ENCODE assay signal across 33 cellular contexts in the genomic region with DNA sequence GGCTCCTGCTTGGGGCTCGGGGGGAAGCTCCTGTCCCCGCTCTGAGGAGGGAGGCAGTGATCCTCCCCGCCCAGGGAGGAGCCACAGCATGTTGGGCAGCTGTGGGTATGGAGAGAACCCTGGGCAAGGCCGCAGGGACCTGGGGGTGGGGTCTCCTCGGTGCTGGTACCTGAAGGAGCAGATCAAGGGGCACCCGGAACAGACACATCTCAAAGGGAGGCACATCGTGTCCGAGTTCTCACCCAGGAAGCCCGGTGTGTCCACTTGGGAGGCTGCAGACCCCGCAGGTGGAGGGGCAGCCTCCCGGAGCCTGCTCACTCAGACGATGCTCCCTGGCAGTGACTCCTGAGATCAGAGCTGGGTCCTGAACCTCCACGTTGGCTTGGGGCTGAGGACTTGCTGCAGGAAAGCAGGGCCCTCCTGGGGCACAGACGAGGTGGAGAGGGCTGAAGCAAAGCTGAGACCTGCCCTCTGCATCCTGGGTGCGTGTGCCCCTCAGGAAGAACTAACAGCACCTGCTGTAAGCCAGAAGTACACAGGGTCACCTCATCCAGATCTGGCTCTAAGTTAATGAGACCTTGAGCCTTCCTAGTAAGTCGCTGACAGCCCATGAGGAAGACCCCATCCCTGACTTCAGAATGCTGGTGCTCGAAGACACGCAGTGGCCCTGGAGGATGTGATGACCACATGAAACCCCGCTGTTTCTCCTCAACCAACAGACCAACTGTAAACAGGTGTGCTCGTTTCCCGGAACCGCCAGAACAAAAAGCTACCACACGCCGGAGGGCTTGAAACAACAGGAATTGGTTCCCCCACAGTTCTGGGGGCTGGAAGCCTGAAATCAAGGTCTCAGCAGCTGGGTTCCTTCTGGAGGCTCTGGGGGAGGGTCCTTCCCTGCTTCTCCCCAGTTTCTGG. TPM values are rescaled to one million over a fixed set of nuclear protein-coding genes. Genes with fewer than 3 reads are reported as not detected.
A peak's percentile ranks its signal among the peaks of the same experiment; 100 is the strongest.
DNase-seq lines count a peak whose midpoint lies in the region; ATAC-seq and TF ChIP-seq lines count a peak whose summit lies in the region.
"Had no signal": no experiment of that assay in that cellular context is flagged by ENCODE, and none has a peak within 500 bp of the region (broad histone marks: within the 10 kb centered on the region; RNA-seq: fewer than 3 reads in every experiment).

No MANE protein-coding gene starts in this region.

- H3K9me3 Mint-ChIP-seq in CD8-positive, alpha-beta T cell = peaks cover 7% of the 10 kb centered on the region
- peaks cover 7% of the 10 kb centered on the region for H3K9me3 Mint-ChIP-seq in chondrocyte (ENCODE audit: low read depth)
- H3K9me3 Mint-ChIP-seq in activated CD4-positive, alpha-beta memory T cell treated with anti-CD3 and anti-CD28 coated beads, Interleukin-2, amount 10 ng/mL, durations not matched to agents 7 days and 5 days = peaks cover 7% of the 10 kb centered on the region

- ATAC-seq in CD8-positive, alpha-beta T cell = no peak
- ATAC-seq: activated CD8-positive, alpha-beta memory T cell treated with anti-CD3 and anti-CD28 coated beads, Interleukin-2, amount 10 ng/mL, durations not matched to agents 7 days and 5 days; esophagus mucosa; GM12878; HepG2 had no signal

- H3K27ac Mint-ChIP-seq in CD8-positive, alpha-beta T cell = no peak overlapping the region
- no peak overlapping the region for H3K27ac Mint-ChIP-seq in chondrocyte (ENCODE audit: unreplicated experiment)
- no peak overlapping the region for H3K27ac Mint-ChIP-seq in activated CD4-positive, alpha-beta memory T cell treated with anti-CD3 and anti-CD28 coated beads, Interleukin-2, amount 10 ng/mL, durations not matched to agents 7 days and 5 days
- H3K27ac Mint-ChIP-seq: activated CD4-positive, alpha-beta T cell treated with anti-CD3 and anti-CD28 coated beads, Interleukin-2, amount 10 ng/mL, durations not matched to agents 7 days and 5 days; activated CD8-positive, alpha-beta memory T cell treated with anti-CD3 and anti-CD28 coated beads, Interleukin-2, amount 10 ng/mL, durations not matched to agents 7 days and 5 days; activated naive CD4-positive, alpha-beta T cell treated with anti-CD3 and anti-CD28 coated beads for 36 hours; activated T-cell treated with anti-CD3 and anti-CD28 coated beads, Interleukin-2, amount 50 U/mL, for 72 hours; CD14-positive monocyte; endodermal cell had no signal

- CTCF ChIA-PET in CD8-positive, alpha-beta T cell (lab: Charles Lee) = no interaction called here
- CTCF ChIA-PET in activated CD4-positive, alpha-beta memory T cell treated with anti-CD3 and anti-CD28 coated beads, Interleukin-2, amount 10 ng/mL, durations not matched to agents 7 days and 5 days (lab: Charles Lee) = no interaction called here

- no peak overlapping the region for H3K27ac ChIP-seq in CD8-positive, alpha-beta T cell (ENCODE audit: low read depth, low read length)

- H3K4me1 ChIP-seq in CD8-positive, alpha-beta T cell (ENCODE audit: insufficient read depth, low read length) = peaks cover 42% of the 10 kb centered on the region

- H3K27me3 ChIP-seq in CD8-positive, alpha-beta T cell (ENCODE audit: insufficient read depth, low read length) = no peaks in the 10 kb centered on the region
- H3K27me3 ChIP-seq: heart left ventricle had no signal

- H3K36me3 ChIP-seq in CD8-positive, alpha-beta T cell (ENCODE audit: insufficient read depth, low read length) = no peaks in the 10 kb centered on the region
- H3K36me3 ChIP-seq: heart left ventricle, stomach had no signal

- no peak for TF ChIP-seq CTCF in CD8-positive, alpha-beta T cell (IDR thresholded peaks at IDR 0.05)
- TF ChIP-seq CTCF in chondrocyte (IDR thresholded peaks at IDR 0.05) = no peak
- no peak for TF ChIP-seq CTCF in GM20000 (IDR thresholded peaks at IDR 0.05; ENCODE audit: extremely low read depth, missing control alignments)

- H3K27me3 Mint-ChIP-seq in CD8-positive, alpha-beta T cell (ENCODE audit: low read depth) = peaks cover 6% of the 10 kb centered on the region
- H3K27me3 Mint-ChIP-seq in chondrocyte (ENCODE audit: low read depth) = no peaks in the 10 kb centered on the region
- H3K27me3 Mint-ChIP-seq in activated CD4-positive, alpha-beta memory T cell treated with anti-CD3 and anti-CD28 coated beads, Interleukin-2, amount 10 ng/mL, durations not matched to agents 7 days and 5 days = peaks cover 27% of the 10 kb centered on the region

- intact Hi-C loops in CD8-positive, alpha-beta T cell (cut with DNase I, micrococcal nuclease) = no loop called here
- intact Hi-C loops in posterior vena cava (cut with DNase I) = no loop called here

- POLR2A ChIA-PET in CD8-positive, alpha-beta T cell (lab: Charles Lee) = no interaction called here
- POLR2A ChIA-PET in activated CD4-positive, alpha-beta memory T cell treated with anti-CD3 and anti-CD28 coated beads, Interleukin-2, amount 10 ng/mL, durations not matched to agents 7 days and 5 days (lab: Charles Lee) = no interaction called here

- peak overlapping the region; percentile 33 for H3K4me3 Mint-ChIP-seq in CD8-positive, alpha-beta T cell
- no peak overlapping the region for H3K4me3 Mint-ChIP-seq in chondrocyte (ENCODE audit: unreplicated experiment)
- H3K4me3 Mint-ChIP-seq in activated CD4-positive, alpha-beta memory T cell treated with anti-CD3 and anti-CD28 coated beads, Interleukin-2, amount 10 ng/mL, durations not matched to agents 7 days and 5 days = no peak overlapping the region
- H3K4me3 Mint-ChIP-seq: activated CD4-positive, alpha-beta T cell treated with anti-CD3 and anti-CD28 coated beads, Interleukin-2, amount 10 ng/mL, durations not matched to agents 7 days and 5 days; activated CD8-positive, alpha-beta memory T cell treated with anti-CD3 and anti-CD28 coated beads, Interleukin-2, amount 10 ng/mL, durations not matched to agents 7 days and 5 days; CD14-positive monocyte; endodermal cell had no signal

- H3K36me3 Mint-ChIP-seq in CD8-positive, alpha-beta T cell = peaks cover 1% of the 10 kb centered on the region
- peaks cover 4% of the 10 kb centered on the region for H3K36me3 Mint-ChIP-seq in chondrocyte (ENCODE audit: low read depth)
- H3K36me3 Mint-ChIP-seq in activated CD4-positive, alpha-beta memory T cell treated with anti-CD3 and anti-CD28 coated beads, Interleukin-2, amount 10 ng/mL, durations not matched to agents 7 days and 5 days (ENCODE audit: low read depth) = no peaks in the 10 kb centered on the region
- H3K36me3 Mint-ChIP-seq: activated CD8-positive, alpha-beta memory T cell treated with anti-CD3 and anti-CD28 coated beads, Interleukin-2, amount 10 ng/mL, durations not matched to agents 7 days and 5 days; CD14-positive monocyte had no signal

- H3K4me1 Mint-ChIP-seq in CD8-positive, alpha-beta T cell (ENCODE audit: low read depth) = peaks cover 25% of the 10 kb centered on the region
- H3K4me1 Mint-ChIP-seq in chondrocyte (ENCODE audit: low read depth) = peaks cover 15% of the 10 kb centered on the region
- H3K4me1 Mint-ChIP-seq in activated CD4-positive, alpha-beta memory T cell treated with anti-CD3 and anti-CD28 coated beads, Interleukin-2, amount 10 ng/mL, durations not matched to agents 7 days and 5 days = peaks cover 6% of the 10 kb centered on the region

- DNase-seq in 8988T (peak; percentile 6), chondrocyte (ENCODE audit: low spot score) (peak; percentile 84), posterior vena cava (ENCODE audit: low spot score) (peak; percentile 68), GM20000 (ENCODE audit: low spot score) (no peak), SIG-M5 treated with dmso at 0.1 percent for 504 hours (lab: John Stamatoyannopoulos, UW; ENCODE audit: unreplicated experiment) (no peak)
- no peak for DNase-seq in CD8-positive, alpha-beta T cell
- DNase-seq in activated CD4-positive, alpha-beta memory T cell treated with anti-CD3 and anti-CD28 coated beads, Interleukin-2, amount 10 ng/mL, durations not matched to agents 7 days and 5 days = no peak
- DNase-seq: activated CD4-positive, alpha-beta T cell treated with anti-CD3 and anti-CD28 coated beads, Interleukin-2, amount 10 ng/mL, durations not matched to agents 7 days and 5 days; activated CD8-positive, alpha-beta memory T cell treated with anti-CD3 and anti-CD28 coated beads, Interleukin-2, amount 10 ng/mL, durations not matched to agents 7 days and 5 days; activated naive CD4-positive, alpha-beta T cell treated with anti-CD3 and anti-CD28 coated beads for 36 hours; activated T-cell treated with anti-CD3 and anti-CD28 coated beads, Interleukin-2, amount 50 U/mL, for 72 hours; central memory CD4-positive, alpha-beta T cell; foreskin fibroblast; GM23248; kidney glomerular epithelial cell; NCI-H146; NCI-H2107; NCI-H446 treated with DMSO at 0.1 percent for 48 hours; SHP77; stimulated activated CD4-positive, alpha-beta T cell treated with anti-CD3 and anti-CD28 coated beads, Interleukin-1b, Interleukin-23, amount 100 ng/mL, for 48 hours; stimulated activated CD8-positive, alpha-beta memory T cell treated with anti-CD3 and anti-CD28 coated beads, Interleukin-4, amount 100 ng/mL, for 48 hours; stomach; T1000; trophoblast cell had no signal

- no peak overlapping the region for H3K4me3 ChIP-seq in CD8-positive, alpha-beta T cell (ENCODE audit: low read depth, low read length)
- H3K4me3 ChIP-seq: GM12878, heart left ventricle, skin epidermis, stomach had no signal

- peaks cover under 1% of the 10 kb centered on the region for H3K9me3 ChIP-seq in CD8-positive, alpha-beta T cell (ENCODE audit: low read length)

RNA-seq across cellular contexts. Expression of gene OSBPL5, which starts 5.9 kb away (rescaled TPM):
- total RNA-seq in CD8-positive, alpha-beta T cell = 1 to 10 TPM; 7.7 to 9.4 TPM
- total RNA-seq in chondrocyte (43.9 to 78.9 TPM (median 47.6 TPM) in 3 replicates), posterior vena cava (10 to 100 TPM; 61.2 to 84.0 TPM)
- 1 to 10 TPM; 1.6 to 1.7 TPM for total RNA-seq in activated CD4-positive, alpha-beta memory T cell treated with anti-CD3 and anti-CD28 coated beads, Interleukin-2, amount 10 ng/mL, durations not matched to agents 7 days and 5 days
- total RNA-seq: GM12878, HepG2 had no signal

RNA-seq across cellular contexts. Expression of gene MRGPRG, which starts 47.6 kb away (rescaled TPM):
- not detected for total RNA-seq in CD8-positive, alpha-beta T cell
- total RNA-seq in chondrocyte = not detected in 3 replicates
- not detected for total RNA-seq in posterior vena cava
- total RNA-seq in activated CD4-positive, alpha-beta memory T cell treated with anti-CD3 and anti-CD28 coated beads, Interleukin-2, amount 10 ng/mL, durations not matched to agents 7 days and 5 days = not detected
- total RNA-seq: activated CD4-positive, alpha-beta T cell treated with anti-CD3 and anti-CD28 coated beads, Interleukin-2, amount 10 ng/mL, durations not matched to agents 7 days and 5 days; activated CD8-positive, alpha-beta memory T cell treated with anti-CD3 and anti-CD28 coated beads, Interleukin-2, amount 10 ng/mL, durations not matched to agents 7 days and 5 days; activated naive CD4-positive, alpha-beta T cell treated with anti-CD3 and anti-CD28 coated beads for 36 hours; activated T-cell treated with anti-CD3 and anti-CD28 coated beads, Interleukin-2, amount 50 U/mL, for 72 hours; endodermal cell; esophagus mucosa; GM12878; GM23248; heart left ventricle; HepG2; LHCN-M2; pulmonary artery endothelial cell; stomach had no signal

Comparison
In these comparisons a context has a peak if more than half of its experiments do, and no peak if none do; other contexts are left out.
1. DNase-seq: peak in 8988T (single experiment), chondrocyte (single experiment) and posterior vena cava (single experiment); none in CD8-positive, alpha-beta T cell (0 of 7), activated CD4-positive, alpha-beta memory T cell treated with anti-CD3 and anti-CD28 coated beads, Interleukin-2, amount 10 ng/mL, durations not matched to agents 7 days and 5 days (single experiment), GM20000 (single experiment) and SIG-M5 treated with dmso at 0.1 percent for 504 hours (single experiment).